8 cellular contexts compared by ENCODE assay signal in genomic region chr5:139404484-139404840, GRCh38. TPM values are rescaled to one million over a fixed set of nuclear protein-coding genes. Genes with fewer than 3 reads are reported as not detected.
DNase-seq lines count a peak whose midpoint lies in the region; ATAC-seq and TF ChIP-seq lines count a peak whose summit lies in the region.

No MANE protein-coding gene starts in this region.

- H3K4me2 ChIP-seq in Loucy (ENCODE audit: low read depth, low read length, poor library complexity, severe bottlenecking): peak overlapping the region; percentile 86

- H4K20me1 ChIP-seq in Loucy (ENCODE audit: insufficient read depth, low read length, poor library complexity, severe bottlenecking): no peaks in the 10 kb centered on the region

- peak overlapping the region; percentile 76 for H3K4me3 ChIP-seq in Loucy (ENCODE audit: low read length, poor library complexity, severe bottlenecking)
- peak overlapping the region; percentile 37 to 83 (median 66) for H3K4me3 ChIP-seq in dorsolateral prefrontal cortex
- H3K4me3 ChIP-seq in lower leg skin (ENCODE audit: low read depth, poor library complexity, severe bottlenecking): no peak overlapping the region

- H3K9ac ChIP-seq in Loucy (ENCODE audit: low read depth, low read length, poor library complexity, severe bottlenecking): peak overlapping the region; percentile 69

- H3F3A ChIP-seq in Loucy (ENCODE audit: low read depth): 0 out of 2 replicates have a peak, but pooled peaks cover 4% of the 10 kb centered on the region

- peaks cover 0 to 4% (median 0%) of the 10 kb centered on the region in 3 donors for H3K27me3 Mint-ChIP-seq in CD14-positive monocyte (ENCODE audit: low read depth in 3 of 3)
- H3K27me3 Mint-ChIP-seq in neural crest cell (ENCODE audit: low read depth): no peaks in the 10 kb centered on the region

- H2AFZ ChIP-seq in Loucy (ENCODE audit: low read length): peak overlapping the region; percentile 89

- H3K4me1 ChIP-seq in Loucy (ENCODE audit: insufficient read depth, low read length, poor library complexity, severe bottlenecking): peaks cover 19% of the 10 kb centered on the region

- TF ChIP-seq CTCF in CD14-positive monocyte (IDR thresholded peaks at IDR 0.05): no peak
- TF ChIP-seq CTCF in Loucy (conservative IDR thresholded peaks at IDR 0.05; ENCODE audit: low read length): peak; percentile 28; the same call in 1 of the 2 replicates
- TF ChIP-seq CTCF in dorsolateral prefrontal cortex (IDR thresholded peaks at IDR 0.05 in 54 of 56, conservative IDR thresholded peaks at IDR 0.05 in 2 of 56; ENCODE audit: low read depth in 1 of 56, partially characterized antibody in 56 of 56): no peak
- TF ChIP-seq CTCF in neural crest cell (conservative IDR thresholded peaks at IDR 0.05): no peak
- no peak for TF ChIP-seq CTCF in lower leg skin (IDR thresholded peaks at IDR 0.05)

- no peaks in the 10 kb centered on the region for H3K9me3 ChIP-seq in Loucy (ENCODE audit: insufficient read depth, low read depth, low read length)

- H3K27ac ChIP-seq in dorsolateral prefrontal cortex: peak overlapping the region in 58 of 59 donors; percentile 27 to 97 (median 90)

- no peak for DNase-seq in CD14-positive monocyte (ENCODE audit: low spot score)
- peak in 1 of 10 donors; percentile 19 for DNase-seq in dorsolateral prefrontal cortex
- no peak for DNase-seq in neural crest cell (ENCODE audit: low read depth, low spot score)
- no peak for DNase-seq in amygdala (lab: John Stamatoyannopoulos, UW)
- no peak for DNase-seq in lower leg skin (ENCODE audit: low spot score in 2 of 2)

- no peaks in the 10 kb centered on the region for H3K79me2 ChIP-seq in Loucy (ENCODE audit: insufficient read depth, low read length)

- H3K9me2 ChIP-seq in Loucy (replicated peaks; ENCODE audit: low read depth, low read length): no peaks in the 10 kb centered on the region

- 72 to 74% methylated on average over 5 of the region's 5 CpGs for WGBS in lower leg skin, 2 donors

- intact Hi-C loops in CD14-positive monocyte (cut with micrococcal nuclease): no loop called here
- intact Hi-C loops in dorsolateral prefrontal cortex (cut with DNase I): no loop called here
- intact Hi-C loops in lower leg skin (cut with DNase I; ENCODE audit: low total_unique reads): no loop called here

- ATAC-seq in HG02571 (IDR thresholded peaks at IDR 0.05; ENCODE audit: unreplicated experiment): no peak
- ATAC-seq in GM19324 (IDR thresholded peaks at IDR 0.05; ENCODE audit: low FRiP score, unreplicated experiment): no peak

- H3K36me3 ChIP-seq in Loucy (ENCODE audit: insufficient read depth, low read length): no peaks in the 10 kb centered on the region

- no peaks in the 10 kb centered on the region for H3K27me3 ChIP-seq in Loucy (ENCODE audit: insufficient read depth, low read length, poor library complexity, severe bottlenecking)
- no peaks in the 10 kb centered on the region for H3K27me3 ChIP-seq in dorsolateral prefrontal cortex

- peak overlapping the region; percentile 99 to 100 (median 100) for H3K27ac Mint-ChIP-seq in CD14-positive monocyte
- peak overlapping the region; percentile 100 for H3K27ac Mint-ChIP-seq in neural crest cell (ENCODE audit: unreplicated experiment)

- H3K36me3 Mint-ChIP-seq in CD14-positive monocyte: no peaks in the 10 kb centered on the region
- no peaks in the 10 kb centered on the region for H3K36me3 Mint-ChIP-seq in neural crest cell (ENCODE audit: low read depth)

- H3K9me3 Mint-ChIP-seq in CD14-positive monocyte: peaks cover 0 to 1% (median 0%) of the 10 kb centered on the region in 7 donors
- H3K9me3 Mint-ChIP-seq in neural crest cell: no peaks in the 10 kb centered on the region

- H3K4me1 Mint-ChIP-seq in CD14-positive monocyte (peaks cover 23% of the 10 kb centered on the region), neural crest cell (peaks cover 23% of the 10 kb centered on the region)

- no peak for TF ChIP-seq POLR2A in lower leg skin (IDR thresholded peaks at IDR 0.05)

- peak overlapping the region; percentile 99 for H3K4me3 Mint-ChIP-seq in CD14-positive monocyte
- peak overlapping the region; percentile 95 for H3K4me3 Mint-ChIP-seq in neural crest cell

RNA-seq across cellular contexts. Expression of gene SPATA24, which starts 0.6 kb away (rescaled TPM):
- polyA plus RNA-seq in CD14-positive monocyte: 1 to 10 TPM; 3.2 to 3.5 TPM
- total RNA-seq in dorsolateral prefrontal cortex: 10 to 100 TPM in 6 of 120 experiments, 1 to 10 TPM in 114; 2.5 to 12.3 (median 6.3) TPM
- total RNA-seq in neural crest cell: 15.2 and 16.1 TPM in 2 replicates
- 1 to 10 TPM in 1 of 4 donors, under 1 TPM in 2, not detected in 1; 0.65 to 1.4 (median 0.71) TPM for total RNA-seq in lower leg skin

RNA-seq across cellular contexts. Expression of gene PROB1, which starts 9.6 kb away (rescaled TPM):
- polyA plus RNA-seq in CD14-positive monocyte: under 1 TPM in 1 of 2 donors, not detected in 1; 0.11 TPM
- total RNA-seq in dorsolateral prefrontal cortex: 10 to 100 TPM in 1 of 120 experiments, 1 to 10 TPM in 119; 2.1 to 10.7 (median 3.4) TPM
- total RNA-seq in neural crest cell: 2.2 and 2.4 TPM in 2 replicates
- total RNA-seq in lower leg skin: under 1 TPM; 0.25 to 0.47 (median 0.33) TPM

RNA-seq across cellular contexts. Expression of gene MZB1, which starts 14.7 kb away (rescaled TPM):
- polyA plus RNA-seq in CD14-positive monocyte: under 1 TPM in 1 of 2 donors, not detected in 1; 0.30 TPM
- total RNA-seq in dorsolateral prefrontal cortex: 1 to 10 TPM in 8 of 120 experiments, under 1 TPM in 37, not detected in 75; 0.25 to 3.6 (median 0.63) TPM
- total RNA-seq in neural crest cell: 0.25 and 0.30 TPM in 2 replicates
- not detected for total RNA-seq in lower leg skin

RNA-seq across cellular contexts. Expression of gene SLC23A1, which starts 21.4 kb away (rescaled TPM):
- not detected for polyA plus RNA-seq in CD14-positive monocyte
- 1 to 10 TPM in 2 of 120 experiments, under 1 TPM in 1, not detected in 117; 0.19 to 1.4 (median 1.2) TPM for total RNA-seq in dorsolateral prefrontal cortex
- total RNA-seq in neural crest cell: not detected in 2 replicates
- total RNA-seq in lower leg skin: 1 to 10 TPM; 1.5 to 4.1 (median 2.6) TPM

RNA-seq across cellular contexts. Expression of gene DNAJC18, which starts 34.9 kb away (rescaled TPM):
- polyA plus RNA-seq in CD14-positive monocyte: 1 to 10 TPM; 2.2 to 2.6 TPM
- total RNA-seq in dorsolateral prefrontal cortex (10 to 100 TPM; 26.6 to 69.5 (median 49.7) TPM), neural crest cell (27.9 and 32.5 TPM in 2 replicates), lower leg skin (1 to 10 TPM; 1.6 to 5.9 (median 3.5) TPM)
